10 cellular contexts compared by ENCODE assay signal in genomic region chr17:28722413-28723158, GRCh38. TPM values are rescaled to one million over a fixed set of nuclear protein-coding genes. Genes with fewer than 3 reads are reported as not detected.
DNase-seq lines count a peak whose midpoint lies in the region; ATAC-seq and TF ChIP-seq lines count a peak whose summit lies in the region.
"Had no signal": no experiment of that assay in that cellular context is flagged by ENCODE, and none has a peak within 500 bp of the region (broad histone marks: within the 10 kb centered on the region; RNA-seq: fewer than 3 reads in every experiment).

No MANE protein-coding gene starts in this region.

- H3K9me3 ChIP-seq in hepatocyte (ENCODE audit: low read depth) = no peaks in the 10 kb centered on the region

- 83% methylated on average over 7 of the region's 7 CpGs for WGBS in hepatocyte (ENCODE audit: low lambda C conversion rate, missing lambda C conversion rate)

- peaks cover 34% of the 10 kb centered on the region for H4K20me1 ChIP-seq in hepatocyte (ENCODE audit: insufficient read depth, poor library complexity, severe bottlenecking)

- peak overlapping the region; percentile 98 for H3K4me2 ChIP-seq in hepatocyte

- H3K9me2 ChIP-seq in hepatocyte (replicated peaks; ENCODE audit: insufficient read depth) = no peaks in the 10 kb centered on the region

- peaks cover 42% of the 10 kb centered on the region for H3K4me1 ChIP-seq in hepatocyte (ENCODE audit: insufficient read depth)

- no peak overlapping the region for H2AFZ ChIP-seq in hepatocyte

- H3K27me3 ChIP-seq in hepatocyte = no peaks in the 10 kb centered on the region

- no peak overlapping the region for H3K4me3 ChIP-seq in hepatocyte

- peak overlapping the region; percentile 99 for H3K4me3 Mint-ChIP-seq in stimulated activated naive CD8-positive, alpha-beta T cell treated with anti-CD3 and anti-CD28 coated beads, Interleukin-15, Interleukin-2, amounts not matched to agents 100 ng/mL and 50 ng/mL, for 24 hours

- peaks cover 6% of the 10 kb centered on the region for H3K27me3 Mint-ChIP-seq in stimulated activated naive CD8-positive, alpha-beta T cell treated with anti-CD3 and anti-CD28 coated beads, Interleukin-15, Interleukin-2, amounts not matched to agents 100 ng/mL and 50 ng/mL, for 24 hours

- H3K79me2 ChIP-seq in hepatocyte = peaks cover 33% of the 10 kb centered on the region

- no peak for DNase-seq in stimulated activated naive CD8-positive, alpha-beta T cell treated with anti-CD3 and anti-CD28 coated beads, Interleukin-15, Interleukin-2, amounts not matched to agents 100 U/mL and 50 U/mL, for 24 hours
- DNase-seq in hepatocyte (ENCODE audit: low spot score) (no peak), NCI-H774 (lab: John Stamatoyannopoulos, UW) (no peak), Kasumi-1 (lab: John Stamatoyannopoulos, UW) (no peak), DMS53 (lab: John Stamatoyannopoulos, UW) (no peak)
- DNase-seq: activated CD8-positive, alpha-beta memory T cell treated with anti-CD3 and anti-CD28 coated beads, Interleukin-2, amount 50 U/mL, for 4 hours; small intestine had no signal

- ATAC-seq in stimulated activated naive CD8-positive, alpha-beta T cell treated with anti-CD3 and anti-CD28 coated beads, Interleukin-15, Interleukin-2, amounts not matched to agents 100 U/mL and 50 U/mL, for 24 hours = no peak
- ATAC-seq in GM21528 (IDR thresholded peaks at IDR 0.05; ENCODE audit: low FRiP score, unreplicated experiment) = no peak

- H3K36me3 ChIP-seq in hepatocyte (replicated peaks; ENCODE audit: insufficient read depth, low read depth) = no peaks in the 10 kb centered on the region

- peaks cover 59% of the 10 kb centered on the region for H3K36me3 Mint-ChIP-seq in stimulated activated naive CD8-positive, alpha-beta T cell treated with anti-CD3 and anti-CD28 coated beads, Interleukin-15, Interleukin-2, amounts not matched to agents 100 ng/mL and 50 ng/mL, for 24 hours (ENCODE audit: low read depth)

- peaks cover 77% of the 10 kb centered on the region for H3K4me1 Mint-ChIP-seq in stimulated activated naive CD8-positive, alpha-beta T cell treated with anti-CD3 and anti-CD28 coated beads, Interleukin-15, Interleukin-2, amounts not matched to agents 100 ng/mL and 50 ng/mL, for 24 hours (ENCODE audit: low read depth)

- TF ChIP-seq CTCF in VCaP (conservative IDR thresholded peaks at IDR 0.05) (no peak), hepatocyte (IDR thresholded peaks at IDR 0.05; ENCODE audit: poor library complexity) (no peak)

- H3K27ac Mint-ChIP-seq in stimulated activated naive CD8-positive, alpha-beta T cell treated with anti-CD3 and anti-CD28 coated beads, Interleukin-15, Interleukin-2, amounts not matched to agents 100 ng/mL and 50 ng/mL, for 24 hours = peak overlapping the region; percentile 100

- H3K9me3 Mint-ChIP-seq in stimulated activated naive CD8-positive, alpha-beta T cell treated with anti-CD3 and anti-CD28 coated beads, Interleukin-15, Interleukin-2, amounts not matched to agents 100 ng/mL and 50 ng/mL, for 24 hours = no peaks in the 10 kb centered on the region

- H3K27ac ChIP-seq in VCaP = peak overlapping the region; percentile 100
- no peak overlapping the region for H3K27ac ChIP-seq in hepatocyte

RNA-seq across cellular contexts. Expression of gene RPL23A, which starts 2.8 kb away (rescaled TPM):
- 501 and 614 TPM in 2 replicates for total RNA-seq in hepatocyte
- polyA plus RNA-seq in hepatocyte = 1,050 and 1,115 TPM in 2 replicates

RNA-seq across cellular contexts. Expression of gene TLCD1, which starts 3.4 kb away (rescaled TPM):
- total RNA-seq in hepatocyte = 12.5 and 14.6 TPM in 2 replicates
- 23.4 and 26.6 TPM in 2 replicates for polyA plus RNA-seq in hepatocyte

RNA-seq across cellular contexts. Expression of gene RAB34, which starts 4.9 kb away (rescaled TPM):
- 160 and 184 TPM in 2 replicates for total RNA-seq in hepatocyte
- 180 and 185 TPM in 2 replicates for polyA plus RNA-seq in hepatocyte

RNA-seq across cellular contexts. Expression of gene NEK8, which starts 6.0 kb away (rescaled TPM):
- total RNA-seq in hepatocyte = 3.3 and 5.5 TPM in 2 replicates
- polyA plus RNA-seq in hepatocyte = 8.1 and 9.7 TPM in 2 replicates

RNA-seq across cellular contexts. Expression of gene PROCA1, which starts 10.9 kb away (rescaled TPM):
- total RNA-seq in hepatocyte = 3.9 and 4.4 TPM in 2 replicates
- polyA plus RNA-seq in hepatocyte = 1.1 and 1.8 TPM in 2 replicates
